Comparison of ENCODE assay signal across 19 cellular contexts in the genomic region with DNA sequence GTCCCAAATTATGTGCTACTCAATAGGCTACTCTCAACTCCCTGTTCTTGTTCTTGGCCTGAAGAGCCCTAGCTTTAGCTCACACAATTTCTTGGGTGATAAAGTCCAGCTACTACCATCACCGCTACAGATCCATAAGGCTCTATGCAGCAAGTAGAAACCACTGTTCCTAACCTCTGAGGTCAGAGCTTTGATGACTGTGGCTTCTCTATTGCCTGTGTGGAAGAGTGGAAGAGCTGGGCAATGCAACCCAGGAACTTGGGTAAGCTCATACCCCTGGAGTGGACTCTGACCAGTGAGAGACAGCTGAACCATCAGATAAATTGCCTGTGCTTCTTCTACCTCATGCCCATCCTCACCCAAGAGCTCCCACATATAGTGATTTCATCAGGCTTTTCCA.
DNase-seq lines count a peak whose midpoint lies in the region; ATAC-seq, FAIRE-seq and TF ChIP-seq lines count a peak whose summit lies in the region.
"Had no signal": no experiment of that assay in that cellular context is flagged by ENCODE, and none has a peak within 500 bp of the region (broad histone marks: within the 10 kb centered on the region; RNA-seq: fewer than 3 reads in every experiment).

No MANE protein-coding gene starts in this region.

- peak overlapping the region; percentile 79 for H3K27ac ChIP-seq in muscle layer of colon (ENCODE audit: low read depth, low read length)
- no peak overlapping the region for H3K27ac ChIP-seq in upper lobe of left lung

- no peaks in the 10 kb centered on the region for H3K27me3 Mint-ChIP-seq in WTC11 (ENCODE audit: low read depth)
- no peaks in the 10 kb centered on the region for H3K27me3 Mint-ChIP-seq in progenitor cell of endocrine pancreas

- H3K9ac ChIP-seq in muscle layer of colon (ENCODE audit: low read length): no peak overlapping the region

- DNase-seq in H54 (ENCODE audit: insufficient read length, low spot score) (no peak), WTC11 (ENCODE audit: low spot score) (no peak), upper lobe of left lung (no peak), progenitor cell of endocrine pancreas (ENCODE audit: low spot score, unreplicated experiment) (no peak)
- no peak for DNase-seq in activated CD4-positive, alpha-beta T cell treated with anti-CD3 and anti-CD28 coated beads for 48 hours
- DNase-seq: C1 segment of cervical spinal cord; CD8-positive, alpha-beta memory T cell; DMS53; KBM-7; NCI-H1417 treated with DMSO at 0.1 percent for 48 hours; NCI-H1930; NCI-H345; PC-3; RPMI8226; SIG-M5 had no signal

- H3K4me1 ChIP-seq in muscle layer of colon (ENCODE audit: insufficient read depth, low read length) (peaks cover 23% of the 10 kb centered on the region), upper lobe of left lung (peaks cover 0 to 6% (median 1%) of the 10 kb centered on the region in 4 donors)
- H3K4me1 ChIP-seq: HAP-1 had no signal

- no peak for ATAC-seq in WTC11
- peak; percentile 26 to 34 for ATAC-seq in upper lobe of left lung (ENCODE audit: low FRiP score in 2 of 2)
- no peak for ATAC-seq in HG03432 (IDR thresholded peaks at IDR 0.05; ENCODE audit: unreplicated experiment)
- ATAC-seq: PC-3, SK-N-SH treated with all-trans-retinoic acid at 6 μM for 48 hours had no signal

- H3K4me1 Mint-ChIP-seq in WTC11 (peaks cover 3% of the 10 kb centered on the region; the same call in 1 of the 2 replicates), progenitor cell of endocrine pancreas (ENCODE audit: low read depth) (peaks cover 2% of the 10 kb centered on the region)

- POLR2A ChIA-PET in WTC11 (lab: Charles Lee): no interaction called here

- H3K9me3 Mint-ChIP-seq in WTC11: no peaks in the 10 kb centered on the region
- H3K9me3 Mint-ChIP-seq in progenitor cell of endocrine pancreas (ENCODE audit: low read depth): no peaks in the 10 kb centered on the region

- no peak overlapping the region for H3K27ac Mint-ChIP-seq in WTC11
- no peak overlapping the region for H3K27ac Mint-ChIP-seq in progenitor cell of endocrine pancreas
- H3K27ac Mint-ChIP-seq: CD8-positive, alpha-beta memory T cell had no signal

- TF ChIP-seq EP300 in upper lobe of left lung (IDR thresholded peaks at IDR 0.05): no peak

- no peaks in the 10 kb centered on the region for H3K36me3 Mint-ChIP-seq in WTC11
- H3K36me3 Mint-ChIP-seq in progenitor cell of endocrine pancreas (ENCODE audit: insufficient read depth): no peaks in the 10 kb centered on the region
- H3K36me3 Mint-ChIP-seq: CD8-positive, alpha-beta memory T cell had no signal

- H3K27me3 ChIP-seq in muscle layer of colon (ENCODE audit: control insufficient read depth in 1 of 2, insufficient read depth in 2 of 2, low read length in 2 of 2) (no peaks in the 10 kb centered on the region), upper lobe of left lung (no peaks in the 10 kb centered on the region)

- CTCF ChIA-PET in WTC11 (lab: Charles Lee): no interaction called here

- TF ChIP-seq CTCF in WTC11 (IDR thresholded peaks at IDR 0.05) (no peak), upper lobe of left lung (IDR thresholded peaks at IDR 0.05) (no peak), progenitor cell of endocrine pancreas (IDR thresholded peaks at IDR 0.05; ENCODE audit: unreplicated experiment) (no peak)

- H3K9me3 ChIP-seq in muscle layer of colon (ENCODE audit: low read length) (no peaks in the 10 kb centered on the region), upper lobe of left lung (no peaks in the 10 kb centered on the region)
- H3K9me3 ChIP-seq: HAP-1 had no signal

- FAIRE-seq in H54 (lab: Jason Lieb, UNC): peak; percentile 33

- no peak overlapping the region for H3K4me3 Mint-ChIP-seq in WTC11
- H3K4me3 Mint-ChIP-seq in progenitor cell of endocrine pancreas (ENCODE audit: low read depth): no peak overlapping the region
- H3K4me3 Mint-ChIP-seq: CD8-positive, alpha-beta memory T cell had no signal

- no peak overlapping the region for H3K4me3 ChIP-seq in muscle layer of colon (ENCODE audit: low read depth in 1 of 2, low read length in 2 of 2)
- no peak overlapping the region for H3K4me3 ChIP-seq in upper lobe of left lung
- H3K4me3 ChIP-seq: HAP-1 had no signal

- TF ChIP-seq POLR2A in H54 (IDR thresholded peaks at IDR 0.05; ENCODE audit: low read depth, low read length) (no peak), upper lobe of left lung (IDR thresholded peaks at IDR 0.05) (no peak)

- WGBS in upper lobe of left lung, 2 donors: 94 to 100% methylated on average over 1 of the region's 1 CpG

- H3K36me3 ChIP-seq in muscle layer of colon (ENCODE audit: insufficient read depth, low read length) (no peaks in the 10 kb centered on the region), upper lobe of left lung (no peaks in the 10 kb centered on the region)
- H3K36me3 ChIP-seq: HAP-1 had no signal

TF ChIP-seq in WTC11, 78 proteins besides CTCF, POLR2A, EP300 and RAD21:
- peak; percentile 59; the same call in 1 of the 2 replicates for TF ChIP-seq ZNF317 (CRISPR knock-in tag; IDR thresholded peaks at IDR 0.05; ENCODE audit: borderline replicate concordance, low read depth)
- TF ChIP-seq, protein P1, sequence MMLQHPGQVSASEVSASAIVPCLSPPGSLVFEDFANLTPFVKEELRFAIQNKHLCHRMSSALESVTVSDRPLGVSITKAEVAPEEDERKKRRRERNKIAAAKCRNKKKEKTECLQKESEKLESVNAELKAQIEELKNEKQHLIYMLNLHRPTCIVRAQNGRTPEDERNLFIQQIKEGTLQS (CRISPR knock-in tag; conservative IDR thresholded peaks at IDR 0.05): no peak

Comparison
In these comparisons a context has a peak if more than half of its experiments do, and no peak if none do; other contexts are left out.
1. ATAC-seq: peak in upper lobe of left lung (2 of 2); none in WTC11 (single experiment) and HG03432 (single experiment).